ENCODE assay signal across 8 cellular contexts in genomic region chr12:112125250-112125999, GRCh38. TPM values are rescaled to one million over a fixed set of nuclear protein-coding genes. Genes with fewer than 3 reads are reported as not detected.
A peak's percentile ranks its signal among the peaks of the same experiment; 100 is the strongest.
DNase-seq lines count a peak whose midpoint lies in the region; TF ChIP-seq lines count a peak whose summit lies in the region.

A gene with protein sequence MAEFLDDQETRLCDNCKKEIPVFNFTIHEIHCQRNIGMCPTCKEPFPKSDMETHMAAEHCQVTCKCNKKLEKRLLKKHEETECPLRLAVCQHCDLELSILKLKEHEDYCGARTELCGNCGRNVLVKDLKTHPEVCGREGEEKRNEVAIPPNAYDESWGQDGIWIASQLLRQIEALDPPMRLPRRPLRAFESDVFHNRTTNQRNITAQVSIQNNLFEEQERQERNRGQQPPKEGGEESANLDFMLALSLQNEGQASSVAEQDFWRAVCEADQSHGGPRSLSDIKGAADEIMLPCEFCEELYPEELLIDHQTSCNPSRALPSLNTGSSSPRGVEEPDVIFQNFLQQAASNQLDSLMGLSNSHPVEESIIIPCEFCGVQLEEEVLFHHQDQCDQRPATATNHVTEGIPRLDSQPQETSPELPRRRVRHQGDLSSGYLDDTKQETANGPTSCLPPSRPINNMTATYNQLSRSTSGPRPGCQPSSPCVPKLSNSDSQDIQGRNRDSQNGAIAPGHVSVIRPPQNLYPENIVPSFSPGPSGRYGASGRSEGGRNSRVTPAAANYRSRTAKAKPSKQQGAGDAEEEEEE (plus strand): TSS chr12:112125560. CDS start chr12:112130523, 4,963 bp downstream.

- H3K4me1 ChIP-seq in neuron (ENCODE audit: insufficient read depth, low read length) (peaks cover 7% of the 10 kb centered on the region), subcutaneous abdominal adipose tissue (ENCODE audit: control insufficient read depth in 5 of 5, insufficient read depth in 5 of 5, low read length in 5 of 5) (peaks cover 4 to 49% (median 45%) of the 10 kb centered on the region in 5 donors)

- H2AFZ ChIP-seq in neuron (ENCODE audit: low read depth, low read length) = peak within 1 kb of the TSS; percentile 49

- DNase-seq in GF-D8 (lab: John Stamatoyannopoulos, UW) (peak; percentile 85), HEK293T (ENCODE audit: extremely low spot score) (peak; percentile 98), MV-4-11 (lab: John Stamatoyannopoulos, UW) (peak; percentile 96), SK-MEL-5 (ENCODE audit: low read depth, low spot score) (peak; percentile 97), foreskin melanocyte (peak; percentile 95)
- peak; percentile 99 for DNase-seq in activated naive CD4-positive, alpha-beta T cell treated with Interleukin-2 at 50 U/mL for 16 hours

- H3K9me3 ChIP-seq in neuron (ENCODE audit: low read length) (no peaks in the 10 kb centered on the region), subcutaneous abdominal adipose tissue (ENCODE audit: control insufficient read depth in 5 of 5, low read length in 5 of 5) (no peaks in the 10 kb centered on the region)

- H3K27ac ChIP-seq in subcutaneous abdominal adipose tissue (ENCODE audit: low read depth, low read length) = peak within 1 kb of the TSS; percentile 92

- POLR2A ChIA-PET in HEK293T (lab: Yijun Ruan, JAX) = interaction anchor here (0.6 to 2.8 kb wide), 9 partner anchors 9 to 113 kb away, joined by 3 to 36 read pairs (median 4); partner anchors contain the start of gene NAA25

- in situ Hi-C loops in SK-MEL-5 (cut with HindIII; ENCODE audit: low pct_unique_long_range_greater_than_20kb, low sequenced_read_pairs) = no loop called here

- H3K4me3 ChIP-seq in neuron (ENCODE audit: low read length) = peak within 1 kb of the TSS; percentile 83
- peak within 1 kb of the TSS; percentile 73 to 97 (median 94) for H3K4me3 ChIP-seq in subcutaneous abdominal adipose tissue (ENCODE audit: low read depth in 1 of 5, low read length in 5 of 5)

- CTCF ChIA-PET in HEK293T (lab: Yijun Ruan, JAX) = interaction anchor here (0.8 to 1.0 kb wide), 2 partner anchors 13 to 77 kb away, joined by 3 read pairs; no protein-coding TSS in a partner anchor

- H3K27me3 ChIP-seq in neuron (ENCODE audit: insufficient read depth, low read length) = no peaks in the 10 kb centered on the region
- no peaks in the 10 kb centered on the region for H3K27me3 ChIP-seq in subcutaneous abdominal adipose tissue (ENCODE audit: control insufficient read depth in 5 of 5, insufficient read depth in 4 of 5, low read length in 5 of 5)

- H3K36me3 ChIP-seq in neuron (ENCODE audit: insufficient read depth, low read length) (peaks cover 6% of the 10 kb centered on the region), subcutaneous abdominal adipose tissue (ENCODE audit: control insufficient read depth in 5 of 5, insufficient read depth in 5 of 5, low read length in 5 of 5) (peaks cover 0 to 1% (median 0%) of the 10 kb centered on the region in 5 donors)

- peak within 1 kb of the TSS; percentile 56 to 95 (median 88) for H3K9ac ChIP-seq in subcutaneous abdominal adipose tissue (ENCODE audit: low read length in 5 of 5)

TF ChIP-seq in HEK293T, 16 proteins besides CTCF, POLR2A, EP300 and RAD21:
- TF ChIP-seq, protein P1, sequence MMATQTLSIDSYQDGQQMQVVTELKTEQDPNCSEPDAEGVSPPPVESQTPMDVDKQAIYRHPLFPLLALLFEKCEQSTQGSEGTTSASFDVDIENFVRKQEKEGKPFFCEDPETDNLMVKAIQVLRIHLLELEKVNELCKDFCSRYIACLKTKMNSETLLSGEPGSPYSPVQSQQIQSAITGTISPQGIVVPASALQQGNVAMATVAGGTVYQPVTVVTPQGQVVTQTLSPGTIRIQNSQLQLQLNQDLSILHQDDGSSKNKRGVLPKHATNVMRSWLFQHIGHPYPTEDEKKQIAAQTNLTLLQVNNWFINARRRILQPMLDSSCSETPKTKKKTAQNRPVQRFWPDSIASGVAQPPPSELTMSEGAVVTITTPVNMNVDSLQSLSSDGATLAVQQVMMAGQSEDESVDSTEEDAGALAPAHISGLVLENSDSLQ (IDR thresholded peaks at IDR 0.05) = peak; percentile 100
- TF ChIP-seq ZNF384 (IDR thresholded peaks at IDR 0.05) = no peak
- peak; percentile 47; the same call in 1 of the 2 replicates for TF ChIP-seq L3MBTL2 (conservative IDR thresholded peaks at IDR 0.05)
- TF ChIP-seq ELF4 (IDR thresholded peaks at IDR 0.05) = peak; percentile 91

RNA-seq across cellular contexts. Expression of the gene that starts here (rescaled TPM):
- 14.6 and 15.6 TPM in 2 replicates for total RNA-seq in SK-MEL-5 (2014; rRNA removed; shearing (Covaris generic))
- polyA plus RNA-seq in SK-MEL-5 (2015; cell fraction: cytosol; rRNA removed) = 19.2 and 24.9 TPM in 2 replicates
- 27.0 and 28.6 TPM in 2 replicates for polyA plus RNA-seq in SK-MEL-5 (2015; cell fraction: nucleus; rRNA removed)

Comparison
In these comparisons a context has a peak if more than half of its experiments do, and no peak if none do; other contexts are left out.
1. Peak in every context shown above with its lines: DNase-seq, H3K4me3 ChIP-seq and H3K27ac ChIP-seq.